ENCODE assay signal across 12 cellular contexts in the genomic region with DNA sequence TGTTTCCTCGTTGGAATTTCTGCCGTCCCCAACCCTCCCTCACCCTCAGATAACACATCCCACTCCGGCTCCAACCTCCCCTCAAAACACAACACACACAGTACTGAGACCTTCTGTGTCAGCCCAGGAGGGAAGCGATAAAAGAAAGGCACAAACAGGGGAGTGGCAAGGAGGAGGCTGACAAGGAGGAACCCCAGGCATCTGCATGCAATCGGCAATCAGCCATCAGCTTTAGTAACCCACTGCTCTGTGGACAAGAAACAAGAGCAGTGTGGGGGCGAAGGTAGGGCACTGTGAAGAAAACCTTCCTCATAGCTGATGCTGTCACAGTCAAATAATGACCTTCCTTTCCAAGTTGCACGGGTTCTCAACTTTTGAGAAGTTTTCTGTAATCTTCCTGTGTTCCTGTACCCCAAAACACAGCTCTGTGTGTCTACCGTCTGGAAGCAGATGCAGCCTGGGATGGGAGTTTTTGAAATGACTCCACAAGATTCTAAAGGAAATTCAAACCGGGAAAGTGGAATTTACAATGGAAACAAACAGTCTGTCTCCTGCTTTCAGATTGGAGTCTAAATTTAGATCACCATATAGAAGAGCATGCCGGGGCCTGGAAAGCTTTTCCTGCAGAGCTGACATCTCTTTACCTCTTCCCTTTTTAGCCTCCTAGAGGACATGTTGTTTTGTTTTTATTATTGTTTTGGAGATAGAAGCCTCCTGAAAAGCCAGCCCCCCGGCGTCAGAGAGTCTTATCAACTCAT. TPM values are rescaled to one million over a fixed set of nuclear protein-coding genes. Genes with fewer than 3 reads are reported as not detected.
DNase-seq lines count a peak whose midpoint lies in the region; ATAC-seq and TF ChIP-seq lines count a peak whose summit lies in the region.
"Had no signal": no experiment of that assay in that cellular context is flagged by ENCODE, and none has a peak within 500 bp of the region (broad histone marks: within the 10 kb centered on the region; RNA-seq: fewer than 3 reads in every experiment).

No MANE protein-coding gene starts in this region.

- no peaks in the 10 kb centered on the region for H3K27me3 ChIP-seq in adipocyte (replicated peaks; ENCODE audit: control insufficient read depth, insufficient read depth, low read length)
- H3K27me3 ChIP-seq in parathyroid adenoma (ENCODE audit: control insufficient read depth, insufficient read depth, low read length): no peaks in the 10 kb centered on the region

- no peak overlapping the region for H3K4me2 ChIP-seq in parathyroid adenoma (ENCODE audit: low read length)

- no peaks in the 10 kb centered on the region for H3K4me1 ChIP-seq in adipocyte (ENCODE audit: control insufficient read depth, insufficient read depth, low read length)
- no peaks in the 10 kb centered on the region for H3K4me1 ChIP-seq in parathyroid adenoma

- no peaks in the 10 kb centered on the region for H3K79me2 ChIP-seq in parathyroid adenoma

- peak overlapping the region; percentile 48 for H2AFZ ChIP-seq in parathyroid adenoma

- intact Hi-C loops in left ventricle myocardium superior (cut with micrococcal nuclease): no loop called here

- TF ChIP-seq CTCF in parathyroid adenoma (IDR thresholded peaks at IDR 0.05): no peak

- H3K4me3 ChIP-seq in adipocyte (ENCODE audit: low read length): no peak overlapping the region
- H3K4me3 ChIP-seq in parathyroid adenoma (ENCODE audit: low read depth, low read length): no peak overlapping the region

- H3K9ac ChIP-seq in adipocyte (ENCODE audit: low read length): no peak overlapping the region
- H3K9ac ChIP-seq in parathyroid adenoma: no peak overlapping the region

- H3K27ac ChIP-seq in parathyroid adenoma: no peak overlapping the region

- peak; percentile 66 for ATAC-seq in left ventricle myocardium superior
- no peak for ATAC-seq in HG03097 (IDR thresholded peaks at IDR 0.05; ENCODE audit: low FRiP score, unreplicated experiment)

- no peaks in the 10 kb centered on the region for H3K36me3 ChIP-seq in adipocyte (ENCODE audit: control insufficient read depth, insufficient read depth, low read length, severe bottlenecking)
- H3K36me3 ChIP-seq in parathyroid adenoma (ENCODE audit: control insufficient read depth, insufficient read depth, low read length): no peaks in the 10 kb centered on the region

- H3K9me3 ChIP-seq in adipocyte (ENCODE audit: control insufficient read depth, low read length): no peaks in the 10 kb centered on the region
- H3K9me3 ChIP-seq in parathyroid adenoma (ENCODE audit: control insufficient read depth, low read length): no peaks in the 10 kb centered on the region

- DNase-seq in EH (ENCODE audit: low read depth) (peak; percentile 73), adipocyte (ENCODE audit: low read depth) (peak; percentile 56), left ventricle myocardium superior (no peak), HCEC 1CT (no peak)
- DNase-seq in activated CD4-positive, alpha-beta T cell treated with anti-CD3 and anti-CD28 coated beads, Interleukin-2, amount 50 U/mL, for 48 hours: no peak
- no peak for DNase-seq in stimulated activated CD4-positive, alpha-beta T cell treated with anti-CD3 and anti-CD28 coated beads, Interleukin-4, amount 100 ng/mL, for 1 hour
- DNase-seq: CD4-positive, CD25-positive, alpha-beta regulatory T cell; Karpas-422; NCI-H2029 treated with DMSO at 0.1 percent for 48 hours; stimulated activated naive CD4-positive, alpha-beta T cell had no signal

RNA-seq across cellular contexts. Expression of a gene that starts 16.4 kb away (rescaled TPM):
- 10.6 TPM for total RNA-seq in left ventricle myocardium superior

Comparison
In these comparisons a context has a peak if more than half of its experiments do, and no peak if none do; other contexts are left out.
1. DNase-seq: peak in EH (single experiment) and adipocyte (single experiment); none in left ventricle myocardium superior (single experiment), activated CD4-positive, alpha-beta T cell treated with anti-CD3 and anti-CD28 coated beads, Interleukin-2, amount 50 U/mL, for 48 hours (0 of 2), HCEC 1CT (single experiment) and stimulated activated CD4-positive, alpha-beta T cell treated with anti-CD3 and anti-CD28 coated beads, Interleukin-4, amount 100 ng/mL, for 1 hour (single experiment).